10 cellular contexts compared by ENCODE assay signal in the genomic region with DNA sequence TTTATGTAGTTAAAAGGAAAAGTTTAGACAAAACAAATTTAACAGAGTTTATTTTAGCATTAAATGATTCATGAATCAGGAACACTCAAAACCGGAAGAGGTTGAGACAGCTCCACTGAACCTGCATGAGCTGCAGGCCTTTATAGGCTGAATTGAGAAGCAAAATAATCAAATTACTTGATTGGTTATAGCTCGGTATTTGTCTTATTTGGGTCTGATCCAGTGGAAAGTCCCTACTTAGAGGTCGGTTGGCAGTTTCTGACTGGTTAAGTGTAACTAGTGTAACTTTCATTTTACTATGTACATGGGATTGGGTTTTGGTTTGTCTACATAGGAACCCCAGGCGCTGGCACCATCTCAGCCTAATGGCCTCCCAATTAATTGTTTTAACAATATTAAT.
DNase-seq lines count a peak whose midpoint lies in the region; ATAC-seq and TF ChIP-seq lines count a peak whose summit lies in the region.
"Had no signal": no experiment of that assay in that cellular context is flagged by ENCODE, and none has a peak within 500 bp of the region (broad histone marks: within the 10 kb centered on the region; RNA-seq: fewer than 3 reads in every experiment).

No MANE protein-coding gene starts in this region.

- no peaks in the 10 kb centered on the region for H3K27me3 ChIP-seq in CD4-positive, CD25-positive, alpha-beta regulatory T cell (ENCODE audit: control insufficient read depth, insufficient read depth, low read length)

- peak; percentile 72 to 86 for ATAC-seq in CD4-positive, CD25-positive, alpha-beta regulatory T cell (ENCODE audit: low read depth in 2 of 2)
- ATAC-seq in GM19372 (IDR thresholded peaks at IDR 0.05; ENCODE audit: low read depth, unreplicated experiment) (peak; percentile 52), HG03439 (IDR thresholded peaks at IDR 0.05; ENCODE audit: unreplicated experiment) (peak; percentile 55)

- no peaks in the 10 kb centered on the region for H3K36me3 Mint-ChIP-seq in CD4-positive, CD25-positive, alpha-beta regulatory T cell

- intact Hi-C loops in posterior vena cava (cut with DNase I) = no loop called here

- H3K27ac ChIP-seq in CD4-positive, CD25-positive, alpha-beta regulatory T cell (ENCODE audit: insufficient read depth, low read length, poor library complexity, severe bottlenecking) = no peak overlapping the region
- H3K27ac ChIP-seq in substantia nigra (ENCODE audit: low read depth, low read length, poor library complexity, severe bottlenecking) = no peak overlapping the region
- H3K27ac ChIP-seq: parathyroid adenoma had no signal

- no peak for TF ChIP-seq CTCF in fibroblast of the aortic adventitia (IDR thresholded peaks at IDR 0.05; ENCODE audit: insufficient read depth, low read length)

- H3K4me1 Mint-ChIP-seq in CD4-positive, CD25-positive, alpha-beta regulatory T cell = peaks cover 3 to 15% (median 8%) of the 10 kb centered on the region in 4 donors

- peak overlapping the region; percentile 48 for H3K4me3 ChIP-seq in CD4-positive, CD25-positive, alpha-beta regulatory T cell (ENCODE audit: low read depth, low read length)
- no peak overlapping the region for H3K4me3 ChIP-seq in fibroblast of the aortic adventitia (ENCODE audit: low read depth, low read length)

- H3K27me3 Mint-ChIP-seq in CD4-positive, CD25-positive, alpha-beta regulatory T cell = no peaks in the 10 kb centered on the region

- H3K36me3 ChIP-seq in CD4-positive, CD25-positive, alpha-beta regulatory T cell (ENCODE audit: control insufficient read depth, insufficient read depth, low read length) = no peaks in the 10 kb centered on the region

- peak overlapping the region in 3 of 4 donors; percentile 38 to 64 (median 56) for H3K4me3 Mint-ChIP-seq in CD4-positive, CD25-positive, alpha-beta regulatory T cell

- no peaks in the 10 kb centered on the region for H3K9me3 ChIP-seq in CD4-positive, CD25-positive, alpha-beta regulatory T cell (ENCODE audit: control insufficient read depth in 2 of 2, low read length in 2 of 2)

- peak in 2 of 3 donors; percentile 39 to 42 for DNase-seq in CD4-positive, CD25-positive, alpha-beta regulatory T cell
- DNase-seq in fibroblast of the aortic adventitia (ENCODE audit: low read depth) (peak; percentile 40), NCI-H446 treated with DMSO at 0.1 percent for 48 hours (lab: John Stamatoyannopoulos, UW) (no peak), posterior vena cava (ENCODE audit: low spot score) (no peak), substantia nigra (lab: John Stamatoyannopoulos, UW) (no peak), GOT3 (lab: John Stamatoyannopoulos, UW) (no peak)
- DNase-seq: activated CD8-positive, alpha-beta memory T cell treated with anti-CD3 and anti-CD28 coated beads, Interleukin-2, amount 50 U/mL, for 4 hours had no signal

- H3K4me1 ChIP-seq in CD4-positive, CD25-positive, alpha-beta regulatory T cell (ENCODE audit: control insufficient read depth, insufficient read depth, low read length, poor library complexity, severe bottlenecking) = peaks cover 5% of the 10 kb centered on the region
- H3K4me1 ChIP-seq: parathyroid adenoma had no signal

- H3K9me3 Mint-ChIP-seq in CD4-positive, CD25-positive, alpha-beta regulatory T cell = peaks cover 0 to 6% (median 0%) of the 10 kb centered on the region in 7 donors

- peak overlapping the region in 2 of 3 donors; percentile 9 to 59 for H3K27ac Mint-ChIP-seq in CD4-positive, CD25-positive, alpha-beta regulatory T cell

Comparison
In these comparisons a context has a peak if more than half of its experiments do, and no peak if none do; other contexts are left out.
1. DNase-seq: peak in CD4-positive, CD25-positive, alpha-beta regulatory T cell (2 of 3) and fibroblast of the aortic adventitia (single experiment); none in NCI-H446 treated with DMSO at 0.1 percent for 48 hours (single experiment), posterior vena cava (single experiment), substantia nigra (0 of 49) and GOT3 (single experiment).
2. Peak in every context shown above with its lines, with median percentiles within 50 percentile points of each other: ATAC-seq.